ENCODE assay signal across 8 cellular contexts in the genomic region with DNA sequence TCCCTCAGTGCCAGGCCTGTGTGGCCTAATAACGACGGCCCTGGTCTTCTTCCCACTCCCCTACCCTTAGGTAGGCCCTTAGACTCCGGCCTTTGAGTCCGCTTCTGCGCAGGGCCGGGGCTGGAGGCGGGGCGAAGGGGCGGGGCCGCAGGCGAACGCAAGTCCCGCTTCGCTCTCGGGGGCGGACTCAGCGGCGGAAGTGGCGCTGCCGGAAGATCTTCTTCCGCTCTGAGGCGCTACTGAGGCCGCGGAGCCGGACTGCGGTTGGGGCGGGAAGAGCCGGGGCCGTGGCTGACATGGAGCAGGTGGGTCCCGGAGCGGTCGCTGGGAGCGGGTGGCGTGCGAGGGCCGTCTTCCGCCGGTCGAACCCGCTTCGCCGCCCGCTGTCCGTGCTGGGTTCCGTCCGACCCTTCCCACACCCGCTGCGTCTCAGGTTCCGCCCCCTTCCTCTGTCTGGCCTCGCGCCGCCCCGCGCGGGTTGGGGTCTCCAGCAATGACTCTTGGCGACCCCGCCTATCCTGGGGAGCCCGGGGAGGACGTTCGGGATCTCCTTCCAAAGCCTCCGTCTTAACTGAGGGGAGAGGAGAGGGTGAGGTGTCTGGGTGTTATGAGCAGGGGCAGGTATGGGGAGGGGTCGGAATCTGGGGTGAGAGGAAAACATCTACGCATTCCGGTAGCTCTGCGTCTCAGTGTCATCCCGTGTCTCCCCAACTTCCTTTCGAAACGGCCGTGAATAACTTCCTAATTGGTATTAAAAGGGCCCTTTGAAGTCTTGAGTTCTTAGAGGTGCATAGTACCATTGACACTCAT. TPM values are rescaled to one million over a fixed set of nuclear protein-coding genes. Genes with fewer than 3 reads are reported as not detected.
DNase-seq lines count a peak whose midpoint lies in the region; ATAC-seq and TF ChIP-seq lines count a peak whose summit lies in the region.

Gene STARD3 (plus strand): TSS at position 218 of the 810 bp plus-strand sequence. CDS start 16,388 bp downstream, outside the sequence.

- DNase-seq in COR-L47 (lab: John Stamatoyannopoulos, UW), result peak; percentile 85
- DNase-seq in HuH-7 (ENCODE audit: low spot score), result peak; percentile 91
- DNase-seq in OCI-M1 (lab: John Stamatoyannopoulos, UW), result peak; percentile 92
- peak; percentile 92 for DNase-seq in activated T-cell treated with anti-CD3 and anti-CD28 coated beads for 48 hours (ENCODE audit: low read depth)
- DNase-seq in epithelial cell of proximal tubule (ENCODE audit: low read depth), result no peak
- DNase-seq in stimulated activated CD8-positive, alpha-beta memory T cell treated with anti-CD3 and anti-CD28 coated beads, Interleukin-4, amount 100 ng/mL, for 24 hours (ENCODE audit: low read depth), result peak; percentile 90

- H3K4me1 ChIP-seq in mucosa of rectum (ENCODE audit: control insufficient read depth in 2 of 2, insufficient read depth in 2 of 2, low read length in 2 of 2), result peaks cover 46 to 57% of the 10 kb centered on the region in 2 donors

- no peaks in the 10 kb centered on the region for H3K9me3 ChIP-seq in mucosa of rectum (ENCODE audit: control insufficient read depth in 2 of 2, low read length in 2 of 2)

- H3K27me3 ChIP-seq in mucosa of rectum (ENCODE audit: control insufficient read depth in 2 of 2, insufficient read depth in 2 of 2, low read length in 2 of 2), result no peaks in the 10 kb centered on the region

- H3K9ac ChIP-seq in mucosa of rectum (ENCODE audit: low read depth in 1 of 2, low read length in 2 of 2), result peak within 1 kb of the TSS; percentile 90 to 91

- peak; percentile 77 for ATAC-seq in GM21360 (IDR thresholded peaks at IDR 0.05; ENCODE audit: unreplicated experiment)

- H3K36me3 ChIP-seq in mucosa of rectum (ENCODE audit: control insufficient read depth in 2 of 2, insufficient read depth in 2 of 2, low read length in 2 of 2), result peaks cover 22 to 24% of the 10 kb centered on the region in 2 donors

- peak within 1 kb of the TSS; percentile 80 to 87 for H3K27ac ChIP-seq in mucosa of rectum (ENCODE audit: low read depth in 2 of 2, low read length in 2 of 2)

- H3K4me3 ChIP-seq in epithelial cell of proximal tubule (ENCODE audit: low read depth, low read length), result peak within 1 kb of the TSS; percentile 98
- peak within 1 kb of the TSS; percentile 90 to 93 for H3K4me3 ChIP-seq in mucosa of rectum (ENCODE audit: low read length in 2 of 2)

- TF ChIP-seq CTCF in epithelial cell of proximal tubule (conservative IDR thresholded peaks at IDR 0.05; ENCODE audit: low read depth, low read length), result no peak

RNA-seq across cellular contexts. Expression of gene STARD3, which starts in this region (rescaled TPM):
- total RNA-seq in epithelial cell of proximal tubule, result 34.0 and 40.7 TPM in 2 replicates
